1 cellular context compared by ENCODE assay signal in the genomic region with DNA sequence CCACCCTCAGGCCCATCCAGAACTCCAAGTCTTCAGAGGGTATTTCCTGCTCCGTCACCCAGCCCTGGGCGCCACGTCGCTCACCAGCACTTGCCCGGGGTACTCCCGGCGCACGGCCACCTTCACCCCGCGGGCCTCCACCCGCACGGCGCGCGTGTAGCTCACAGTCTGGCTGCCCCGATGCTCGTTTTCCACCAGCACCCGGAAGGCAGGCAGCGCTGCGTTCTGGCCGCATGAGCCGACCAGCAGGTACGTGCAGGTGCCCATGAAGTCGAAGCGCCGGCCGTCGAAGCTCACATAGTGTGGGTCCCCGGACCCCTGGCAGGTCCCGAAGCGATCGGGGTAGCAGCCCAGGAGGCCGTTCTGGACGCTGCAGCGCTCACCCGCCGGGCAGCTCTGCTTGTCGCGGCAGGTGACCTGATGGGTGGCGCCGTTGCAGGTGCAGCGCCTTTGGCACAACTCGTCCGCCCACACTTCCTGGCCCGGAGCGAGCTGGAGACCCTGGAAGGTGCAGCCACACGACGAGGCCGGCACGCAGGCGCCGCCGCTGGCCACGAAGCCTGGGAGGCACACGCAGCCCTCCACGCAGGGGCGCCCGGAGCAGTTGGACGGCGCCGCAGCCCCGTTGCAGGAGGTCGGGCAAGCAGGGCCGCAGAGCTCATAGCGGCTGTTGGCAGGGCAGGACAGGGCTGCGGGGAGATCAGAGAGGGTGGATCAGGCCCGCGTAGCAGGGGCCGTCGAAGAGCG.
TF ChIP-seq lines count a peak whose summit lies in the region.

No MANE protein-coding gene starts in this region.

TF ChIP-seq in HepG2, 621 proteins besides CTCF, POLR2A, EP300 and RAD21:
- TF ChIP-seq HNRNPLL (IDR thresholded peaks at IDR 0.05; ENCODE audit: low read depth, low read length, poor library complexity, severe bottlenecking) = no peak
- TF ChIP-seq ZNF333 (CRISPR knock-in tag; IDR thresholded peaks at IDR 0.05; ENCODE audit: borderline replicate concordance) = no peak
